In the genomic region with DNA sequence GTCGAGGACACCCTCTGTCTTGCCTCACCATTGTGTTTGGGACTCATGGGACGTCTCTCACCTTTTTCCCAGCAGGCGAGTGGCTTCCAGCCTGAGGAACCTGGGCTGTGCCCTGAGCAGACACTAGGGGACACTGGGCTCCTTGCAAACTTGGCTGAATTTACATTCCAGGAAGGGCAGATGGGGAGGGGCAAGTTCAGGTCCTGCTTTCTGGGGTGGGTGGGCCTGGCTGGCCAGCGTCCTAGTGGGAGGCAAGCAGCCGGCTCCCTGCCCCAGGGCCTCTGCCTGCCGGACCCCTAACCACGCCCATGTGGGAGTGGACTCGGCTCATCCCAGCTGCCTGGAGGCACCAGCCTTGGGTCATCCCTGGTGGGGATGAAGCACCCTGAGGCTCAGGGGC, we compare ENCODE assay signal across 9 cellular contexts. TPM values are rescaled to one million over a fixed set of nuclear protein-coding genes. Genes with fewer than 3 reads are reported as not detected.
DNase-seq lines count a peak whose midpoint lies in the region; ATAC-seq and TF ChIP-seq lines count a peak whose summit lies in the region.
"Had no signal": no experiment of that assay in that cellular context is flagged by ENCODE, and none has a peak within 500 bp of the region (broad histone marks: within the 10 kb centered on the region; RNA-seq: fewer than 3 reads in every experiment).

No MANE protein-coding gene starts in this region.

- DNase-seq in BJ (ENCODE audit: low read depth) (no peak), HAP-1 (ENCODE audit: low spot score in 2 of 2) (peak; percentile 12 to 60), iPS-NIHi7 (ENCODE audit: extremely low spot score) (peak; percentile 89), globus pallidus (ENCODE audit: low spot score) (no peak), NCI-H1105 (lab: John Stamatoyannopoulos, UW) (no peak), GM19238 (ENCODE audit: insufficient read length, low spot score) (no peak)
- peak; percentile 18 for DNase-seq in activated CD4-positive, alpha-beta T cell treated with anti-CD3 and anti-CD28 coated beads, Interleukin-2, amount 50 U/mL, for 1 hour
- DNase-seq: hypothalamus had no signal

- ATAC-seq in HG02981 (IDR thresholded peaks at IDR 0.05; ENCODE audit: unreplicated experiment), result no peak

- in situ Hi-C loops in HAP-1 (cut with MboI; ENCODE audit: low sequenced_read_pairs), result no loop called here

- CTCF ChIA-PET in BJ (lab: Yijun Ruan, JAX), result interaction anchor here (0.6 to 2.4 kb wide), 8 partner anchors 9 to 303 kb away, joined by 3 to 15 read pairs (median 4); no protein-coding TSS in a partner anchor

- peak; percentile 67 for TF ChIP-seq CTCF in BJ (IDR thresholded peaks at IDR 0.05; ENCODE audit: insufficient read depth, low read depth, low read length)

- H3K27me3 ChIP-seq in BJ (ENCODE audit: control insufficient read depth, insufficient read depth, low read length), result no peaks in the 10 kb centered on the region; the same call in 1 of the 2 replicates
- no peaks in the 10 kb centered on the region for H3K27me3 ChIP-seq in HAP-1 (ENCODE audit: low read depth)

- H3K4me3 ChIP-seq in BJ (ENCODE audit: low read depth, low read length) (no peak overlapping the region), HAP-1 (no peak overlapping the region)

- peaks cover 5% of the 10 kb centered on the region; the same call in 1 of the 2 replicates for H3K4me1 ChIP-seq in HAP-1

- H3K9me3 ChIP-seq in HAP-1, result no peaks in the 10 kb centered on the region

- H3K36me3 ChIP-seq in BJ (ENCODE audit: control insufficient read depth, insufficient read depth, low read length), result no peaks in the 10 kb centered on the region
- no peaks in the 10 kb centered on the region for H3K36me3 ChIP-seq in HAP-1 (replicated peaks)

- POLR2A ChIA-PET in BJ (lab: Charles Lee), result no interaction called here

RNA-seq across cellular contexts. Expression of gene MLN, which starts 48.2 kb away (rescaled TPM):
- not detected in 2 replicates for polyA plus RNA-seq in BJ (2011; rRNA removed)
- not detected in 2 replicates for polyA minus RNA-seq in BJ (2011; rRNA and poly(A)+ RNA removed)

Comparison
In these comparisons a context has a peak if more than half of its experiments do, and no peak if none do; other contexts are left out.
1. DNase-seq: peak in HAP-1 (2 of 2), activated CD4-positive, alpha-beta T cell treated with anti-CD3 and anti-CD28 coated beads, Interleukin-2, amount 50 U/mL, for 1 hour (single experiment) and iPS-NIHi7 (single experiment); none in BJ (single experiment), globus pallidus (single experiment), NCI-H1105 (single experiment) and GM19238 (single experiment).